ENCODE assay signal across 9 cellular contexts in genomic region chr3:188296761-188297689, GRCh38.
DNase-seq lines count a peak whose midpoint lies in the region; ATAC-seq and TF ChIP-seq lines count a peak whose summit lies in the region.
"Had no signal": no experiment of that assay in that cellular context is flagged by ENCODE, and none has a peak within 500 bp of the region (broad histone marks: within the 10 kb centered on the region; RNA-seq: fewer than 3 reads in every experiment).

No MANE protein-coding gene starts in this region.

- H4K20me1 ChIP-seq in mammary epithelial cell (ENCODE audit: insufficient read depth, low read length) = no peaks in the 10 kb centered on the region

- peak overlapping the region in 1 of 2 experiments; percentile 9 for H3K14ac ChIP-seq in mesenchymal stem cell (ENCODE audit: low read length in 2 of 2)

- H3K18ac ChIP-seq in mesenchymal stem cell (ENCODE audit: low read depth in 1 of 2, low read length in 2 of 2) = peak overlapping the region; percentile 7 to 64

- CTCF ChIA-PET in mammary epithelial cell (lab: Charles Lee; ENCODE audit: low non-redundant PET) = no interaction called here

- H4K8ac ChIP-seq in mesenchymal stem cell (ENCODE audit: low read length) = no peak overlapping the region

- intact Hi-C loops in mammary epithelial cell (cut with micrococcal nuclease) = loop anchor here (1.0 to 2.0 kb wide), 3 partner anchors 22 to 552 kb away; partner anchors contain the start of gene BCL6

- H3K27me3 ChIP-seq in mammary epithelial cell (ENCODE audit: insufficient read depth, low read length) (no peaks in the 10 kb centered on the region), mesenchymal stem cell (ENCODE audit: control insufficient read depth in 1 of 2, insufficient read depth in 1 of 2, low read length in 2 of 2) (no peaks in the 10 kb centered on the region)

- dilution Hi-C loops in mammary epithelial cell (cut with HindIII; ENCODE audit: low sequenced_read_pairs) = loop anchor here (10.0 kb wide), 1 partner anchor 552 kb away; the partner anchor contains the start of gene BCL6

- H4K91ac ChIP-seq in mesenchymal stem cell (ENCODE audit: low read length) = no peak overlapping the region

- peaks cover 57% of the 10 kb centered on the region for H3K4me1 ChIP-seq in mammary epithelial cell (ENCODE audit: insufficient read depth, low read length)
- H3K4me1 ChIP-seq in mesenchymal stem cell (ENCODE audit: control insufficient read depth, insufficient read depth, low read depth, low read length) = peaks cover 7% of the 10 kb centered on the region

- no peaks in the 10 kb centered on the region for H3K9me3 ChIP-seq in mammary epithelial cell (replicated peaks; ENCODE audit: insufficient read depth, low read length)
- no peaks in the 10 kb centered on the region for H3K9me3 ChIP-seq in mesenchymal stem cell (ENCODE audit: control insufficient read depth, low read length)

- H3K27ac ChIP-seq in mammary epithelial cell (ENCODE audit: insufficient read depth, low read depth, low read length) (peak overlapping the region; percentile 97), mesenchymal stem cell (ENCODE audit: low read length, poor library complexity, severe bottlenecking) (no peak overlapping the region)

- no peak overlapping the region for H3K23ac ChIP-seq in mesenchymal stem cell (ENCODE audit: low read length in 2 of 2)

- in situ Hi-C loops in ACHN (cut with HindIII; ENCODE audit: low pct_ligation_motif_present, low pct_unique_long_range_greater_than_20kb, low sequenced_read_pairs) = no loop called here
- in situ Hi-C loops in mammary epithelial cell (cut with MboI; ENCODE audit: low sequenced_read_pairs in 2 of 2) = loop anchor here in 1 of 2 donors (10.0 kb wide), 1 partner anchor 552 kb away; the partner anchor contains the start of gene BCL6

- peak overlapping the region; percentile 18 for H3K9ac ChIP-seq in mammary epithelial cell (ENCODE audit: insufficient read depth, low read length)
- peak overlapping the region; percentile 5 for H3K9ac ChIP-seq in mesenchymal stem cell (ENCODE audit: low read length)

- DNase-seq in ACHN = peak; percentile 22
- peak; percentile 66 for DNase-seq in M059J (ENCODE audit: low read depth)
- peak; percentile 76 for DNase-seq in mammary epithelial cell
- peak; percentile 84 for DNase-seq in mesenchymal stem cell
- no peak for DNase-seq in NCI-H2107 treated with DMSO at 0.1 percent for 48 hours (lab: John Stamatoyannopoulos, UW; ENCODE audit: unreplicated experiment)
- no peak for DNase-seq in mesenteric fat pad (ENCODE audit: low spot score)
- no peak for DNase-seq in HK-2 (ENCODE audit: unreplicated experiment)

- no peak overlapping the region for H2BK15ac ChIP-seq in mesenchymal stem cell (ENCODE audit: low read depth, poor library complexity, severe bottlenecking)

- peak overlapping the region; percentile 19 for H3K4me2 ChIP-seq in mammary epithelial cell (ENCODE audit: insufficient read depth, low read depth, low read length)
- H3K4me2 ChIP-seq in mesenchymal stem cell (ENCODE audit: low read length, poor library complexity, severe bottlenecking) = no peak overlapping the region

- H2BK5ac ChIP-seq in mesenchymal stem cell (ENCODE audit: low read depth, low read length, poor library complexity, severe bottlenecking) = no peak overlapping the region

- 31% methylated on average over 5 of the region's 5 CpGs for whole genome bisulfite sequencing in mammary epithelial cell (ENCODE audit: low coverage, missing lambda C conversion rate)
- 87% methylated on average over 4 of the region's 5 CpGs for WGBS in mesenchymal stem cell

- H3K79me2 ChIP-seq in mammary epithelial cell (ENCODE audit: insufficient read depth, low read length) = peaks cover 40% of the 10 kb centered on the region

- BruUV-seq in mammary epithelial cell (replicated peaks; lab: Mats Ljungman, UMichigan) = no TSS peak

- H2AFZ ChIP-seq in mammary epithelial cell (ENCODE audit: low read depth, low read length) (peak overlapping the region; percentile 34), mesenchymal stem cell (ENCODE audit: low read depth, low read length) (no peak overlapping the region)

- ATAC-seq in GM18861 (IDR thresholded peaks at IDR 0.05; ENCODE audit: unreplicated experiment) = no peak
- ATAC-seq: K562 had no signal

- peak overlapping the region in 1 of 2 experiments; percentile 17 for H2BK12ac ChIP-seq in mesenchymal stem cell (ENCODE audit: low read length in 2 of 2)

- no peaks in the 10 kb centered on the region for H3K36me3 ChIP-seq in mammary epithelial cell (ENCODE audit: insufficient read depth, low read length)
- no peaks in the 10 kb centered on the region for H3K36me3 ChIP-seq in mesenchymal stem cell (ENCODE audit: control insufficient read depth in 1 of 2, insufficient read depth in 2 of 2, low read depth in 1 of 2, low read length in 2 of 2)

- H3K4ac ChIP-seq in mesenchymal stem cell (ENCODE audit: low read depth in 1 of 2, low read length in 2 of 2) = peak overlapping the region in 1 of 2 experiments; percentile 47

- no peak overlapping the region for H2BK120ac ChIP-seq in mesenchymal stem cell (ENCODE audit: low read depth, low read length)

- peak overlapping the region; percentile 7 for H2AK5ac ChIP-seq in mesenchymal stem cell (ENCODE audit: low read length, severe bottlenecking)

- H3K4me3 ChIP-seq in mammary epithelial cell (replicated peaks in 1 of 3; ENCODE audit: insufficient read depth in 1 of 3, low read depth in 2 of 3, low read length in 3 of 3) = no peak overlapping the region
- H3K4me3 ChIP-seq in mesenchymal stem cell (ENCODE audit: insufficient read depth in 1 of 2, low read depth in 1 of 2, low read length in 2 of 2) = no peak overlapping the region
- H3K4me3 ChIP-seq: K562 had no signal

- no peak for TF ChIP-seq CTCF in mammary epithelial cell (conservative IDR thresholded peaks at IDR 0.05 in 1 of 2, IDR thresholded peaks at IDR 0.05 in 1 of 2; ENCODE audit: extremely low read depth in 1 of 2, insufficient read depth in 1 of 2, low read depth in 1 of 2, low read length in 2 of 2)

- H3K79me1 ChIP-seq in mesenchymal stem cell (replicated peaks; ENCODE audit: low read length, poor library complexity, severe bottlenecking) = peaks cover 17% of the 10 kb centered on the region

Comparison
In these comparisons a context has a peak if more than half of its experiments do, and no peak if none do; other contexts are left out.
1. DNase-seq: peak in ACHN (single experiment), M059J (single experiment), mammary epithelial cell (single experiment) and mesenchymal stem cell (single experiment); none in NCI-H2107 treated with DMSO at 0.1 percent for 48 hours (single experiment), mesenteric fat pad (single experiment) and HK-2 (single experiment).